Comparison of ENCODE assay signal across 8 cellular contexts in the genomic region with DNA sequence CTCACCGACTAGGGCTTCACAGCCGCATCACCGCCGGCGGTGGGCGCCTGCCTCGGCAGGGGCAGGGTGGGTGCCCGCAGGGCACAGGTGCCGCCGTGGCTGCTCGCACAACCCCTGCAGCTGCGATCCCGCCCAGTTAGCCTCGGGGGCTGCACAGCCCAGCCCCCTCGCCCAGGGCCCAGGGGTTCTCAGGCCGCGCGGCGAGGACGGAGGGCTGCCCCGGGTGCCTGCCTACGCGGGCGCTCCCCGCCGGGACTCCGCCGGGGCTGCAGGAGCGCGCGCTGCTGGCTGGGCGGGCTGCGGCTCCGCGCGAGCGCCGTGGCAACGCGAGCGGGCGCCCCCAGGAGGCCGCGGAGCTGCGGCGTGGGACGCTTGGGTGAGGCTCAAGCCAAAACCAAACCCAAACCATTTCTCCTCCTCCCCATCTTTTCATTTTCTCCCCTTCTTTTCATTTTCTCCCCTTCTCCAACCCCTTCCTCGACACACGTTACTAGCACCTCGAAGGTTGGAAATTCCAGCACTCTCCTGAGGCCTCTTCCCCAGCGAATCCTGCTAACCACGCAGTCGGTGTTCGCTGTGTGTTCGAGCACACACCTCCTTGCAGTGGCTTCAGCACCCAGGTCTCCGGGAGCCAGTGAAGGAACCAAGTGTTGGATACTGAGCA.
DNase-seq lines count a peak whose midpoint lies in the region; ATAC-seq and TF ChIP-seq lines count a peak whose summit lies in the region.

A gene with protein sequence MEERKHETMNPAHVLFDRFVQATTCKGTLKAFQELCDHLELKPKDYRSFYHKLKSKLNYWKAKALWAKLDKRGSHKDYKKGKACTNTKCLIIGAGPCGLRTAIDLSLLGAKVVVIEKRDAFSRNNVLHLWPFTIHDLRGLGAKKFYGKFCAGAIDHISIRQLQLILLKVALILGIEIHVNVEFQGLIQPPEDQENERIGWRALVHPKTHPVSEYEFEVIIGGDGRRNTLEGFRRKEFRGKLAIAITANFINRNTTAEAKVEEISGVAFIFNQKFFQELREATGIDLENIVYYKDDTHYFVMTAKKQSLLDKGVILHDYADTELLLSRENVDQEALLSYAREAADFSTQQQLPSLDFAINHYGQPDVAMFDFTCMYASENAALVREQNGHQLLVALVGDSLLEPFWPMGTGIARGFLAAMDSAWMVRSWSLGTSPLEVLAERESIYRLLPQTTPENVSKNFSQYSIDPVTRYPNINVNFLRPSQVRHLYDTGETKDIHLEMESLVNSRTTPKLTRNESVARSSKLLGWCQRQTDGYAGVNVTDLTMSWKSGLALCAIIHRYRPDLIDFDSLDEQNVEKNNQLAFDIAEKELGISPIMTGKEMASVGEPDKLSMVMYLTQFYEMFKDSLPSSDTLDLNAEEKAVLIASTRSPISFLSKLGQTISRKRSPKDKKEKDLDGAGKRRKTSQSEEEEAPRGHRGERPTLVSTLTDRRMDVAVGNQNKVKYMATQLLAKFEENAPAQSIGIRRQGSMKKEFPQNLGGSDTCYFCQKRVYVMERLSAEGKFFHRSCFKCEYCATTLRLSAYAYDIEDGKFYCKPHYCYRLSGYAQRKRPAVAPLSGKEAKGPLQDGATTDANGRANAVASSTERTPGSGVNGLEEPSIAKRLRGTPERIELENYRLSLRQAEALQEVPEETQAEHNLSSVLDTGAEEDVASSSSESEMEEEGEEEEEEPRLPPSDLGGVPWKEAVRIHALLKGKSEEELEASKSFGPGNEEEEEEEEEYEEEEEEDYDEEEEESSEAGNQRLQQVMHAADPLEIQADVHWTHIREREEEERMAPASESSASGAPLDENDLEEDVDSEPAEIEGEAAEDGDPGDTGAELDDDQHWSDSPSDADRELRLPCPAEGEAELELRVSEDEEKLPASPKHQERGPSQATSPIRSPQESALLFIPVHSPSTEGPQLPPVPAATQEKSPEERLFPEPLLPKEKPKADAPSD (N-terminal part only) (minus strand): TSS at position 286 of the 664 bp plus-strand sequence. CDS start 117,749 bp downstream, outside the sequence.

- TF ChIP-seq CTCF in 22Rv1 (IDR thresholded peaks at IDR 0.05), result peak; percentile 93

- TF ChIP-seq POLR2A in GM18505 (IDR thresholded peaks at IDR 0.05; ENCODE audit: borderline replicate concordance, extremely low read depth, insufficient read depth, insufficient read length), result no peak

- ATAC-seq in GM18505 (IDR thresholded peaks at IDR 0.05; ENCODE audit: unreplicated experiment), result peak; percentile 77
- ATAC-seq in HG03108 (IDR thresholded peaks at IDR 0.05; ENCODE audit: unreplicated experiment), result no peak

- peak; percentile 22 for DNase-seq in NCI-H1694 treated with DMSO at 0.1 percent for 48 hours (lab: John Stamatoyannopoulos, UW)
- peak; percentile 41 for DNase-seq in activated CD4-positive, alpha-beta T cell treated with anti-CD3 and anti-CD28 coated beads for 1 hour
- peak; percentile 65 for DNase-seq in cerebellar cortex (ENCODE audit: low spot score)
- DNase-seq in islet precursor cell, result peak; percentile 81
- peak; percentile 31 to 52 for DNase-seq in stimulated activated CD4-positive, alpha-beta T cell treated with anti-CD3 and anti-CD28 coated beads, Interleukin-12 subunit alpha, Interleukin-12 subunit beta, amount 100 ng/mL, for 24 hours (ENCODE audit: low read depth in 2 of 2)

- H3K27ac ChIP-seq in 22Rv1, result peak within 1 kb of the TSS; percentile 77

Comparison
In these comparisons a context has a peak if more than half of its experiments do, and no peak if none do; other contexts are left out.
1. DNase-seq: peak in every context shown above with its lines; median percentile 81 in islet precursor cell; 65 in cerebellar cortex; 42 in stimulated activated CD4-positive, alpha-beta T cell treated with anti-CD3 and anti-CD28 coated beads, Interleukin-12 subunit alpha, Interleukin-12 subunit beta, amount 100 ng/mL, for 24 hours; 41 in activated CD4-positive, alpha-beta T cell treated with anti-CD3 and anti-CD28 coated beads for 1 hour; 22 in NCI-H1694 treated with DMSO at 0.1 percent for 48 hours.